18 cellular contexts compared by ENCODE assay signal in genomic region chr11:98040061-98040808, GRCh38.
"Had no signal": no experiment of that assay in that cellular context is flagged by ENCODE, and none has a peak within 500 bp of the region (broad histone marks: within the 10 kb centered on the region; RNA-seq: fewer than 3 reads in every experiment).

No MANE protein-coding gene starts in this region.

- DNase-seq: dorsolateral prefrontal cortex; effector CD4-positive, alpha-beta T cell; kidney; mesenchymal stem cell; mucosa of descending colon; naive B cell; psoas muscle; right lobe of liver; small intestine; stimulated activated CD4-positive, alpha-beta T cell treated with anti-CD3 and anti-CD28 coated beads, Interleukin-15, amount 100 ng/mL, for 24 hours; stimulated activated CD4-positive, alpha-beta T cell treated with anti-CD3 and anti-CD28 coated beads, Interleukin-2, amount 100 ng/mL, for 48 hours; stimulated activated CD8-positive, alpha-beta memory T cell treated with anti-CD3 and anti-CD28 coated beads, Interleukin-4, amount 100 ng/mL, for 48 hours; stimulated activated naive CD4-positive, alpha-beta T cell; stomach; transverse colon; upper lobe of right lung; uterus had no signal

- H3K27ac ChIP-seq: psoas muscle, right lobe of liver, stomach, thoracic aorta, transverse colon, upper lobe of right lung, uterus had no signal
